In genomic region chr4:92305148-92305877, GRCh38 we compare ENCODE assay signal across 8 cellular contexts. TPM values are rescaled to one million over a fixed set of nuclear protein-coding genes. Genes with fewer than 3 reads are reported as not detected.
DNase-seq lines count a peak whose midpoint lies in the region; ATAC-seq lines count a peak whose summit lies in the region.

No MANE protein-coding gene starts in this region.

- ATAC-seq in GM18498 (IDR thresholded peaks at IDR 0.05; ENCODE audit: unreplicated experiment) = peak; percentile 47
- no peak for ATAC-seq in HG03378 (IDR thresholded peaks at IDR 0.05; ENCODE audit: unreplicated experiment)

- H3K4me1 ChIP-seq in stomach smooth muscle (ENCODE audit: control insufficient read depth, insufficient read depth, low read length) = peaks cover 11% of the 10 kb centered on the region

- no peaks in the 10 kb centered on the region for H3K36me3 ChIP-seq in stomach smooth muscle (ENCODE audit: control insufficient read depth in 2 of 2, insufficient read depth in 2 of 2, low read length in 2 of 2)

- H3K9ac ChIP-seq in stomach smooth muscle (ENCODE audit: low read length in 2 of 2) = no peak overlapping the region

- H3K4me3 ChIP-seq in stomach smooth muscle (ENCODE audit: low read length in 2 of 2) = peak overlapping the region; percentile 63 to 65

- H3K27ac ChIP-seq in stomach smooth muscle (ENCODE audit: low read length) = no peak overlapping the region

- no peaks in the 10 kb centered on the region for H3K9me3 ChIP-seq in stomach smooth muscle (ENCODE audit: control insufficient read depth in 2 of 2, low read length in 2 of 2)

- peaks cover 23 to 39% of the 10 kb centered on the region in 2 donors for H3K27me3 ChIP-seq in stomach smooth muscle (ENCODE audit: control insufficient read depth in 1 of 2, insufficient read depth in 2 of 2, low read length in 2 of 2)

- DNase-seq in NCI-H345 treated with DMSO at 0.1 percent for 48 hours (lab: John Stamatoyannopoulos, UW; ENCODE audit: unreplicated experiment) (peak; percentile 37), cerebellum (ENCODE audit: low spot score) (peak; percentile 88), kidney glomerular epithelial cell (lab: John Stamatoyannopoulos, UW) (peak; percentile 33), DMS114 treated with DMSO at 0.1 percent for 48 hours (lab: John Stamatoyannopoulos, UW; ENCODE audit: unreplicated experiment) (no peak)
- no peak for DNase-seq in activated CD8-positive, alpha-beta memory T cell treated with anti-CD3 and anti-CD28 coated beads, Interleukin-2, amount 50 U/mL, for 4 hours

RNA-seq across cellular contexts. Expression of gene GRID2, which starts 1.5 kb away (rescaled TPM):
- total RNA-seq in cerebellum = 194 TPM

Comparison
In these comparisons a context has a peak if more than half of its experiments do, and no peak if none do; other contexts are left out.
1. DNase-seq: peak in NCI-H345 treated with DMSO at 0.1 percent for 48 hours (single experiment), cerebellum (single experiment) and kidney glomerular epithelial cell (single experiment); none in DMS114 treated with DMSO at 0.1 percent for 48 hours (single experiment) and activated CD8-positive, alpha-beta memory T cell treated with anti-CD3 and anti-CD28 coated beads, Interleukin-2, amount 50 U/mL, for 4 hours (single experiment).